In the genomic region with DNA sequence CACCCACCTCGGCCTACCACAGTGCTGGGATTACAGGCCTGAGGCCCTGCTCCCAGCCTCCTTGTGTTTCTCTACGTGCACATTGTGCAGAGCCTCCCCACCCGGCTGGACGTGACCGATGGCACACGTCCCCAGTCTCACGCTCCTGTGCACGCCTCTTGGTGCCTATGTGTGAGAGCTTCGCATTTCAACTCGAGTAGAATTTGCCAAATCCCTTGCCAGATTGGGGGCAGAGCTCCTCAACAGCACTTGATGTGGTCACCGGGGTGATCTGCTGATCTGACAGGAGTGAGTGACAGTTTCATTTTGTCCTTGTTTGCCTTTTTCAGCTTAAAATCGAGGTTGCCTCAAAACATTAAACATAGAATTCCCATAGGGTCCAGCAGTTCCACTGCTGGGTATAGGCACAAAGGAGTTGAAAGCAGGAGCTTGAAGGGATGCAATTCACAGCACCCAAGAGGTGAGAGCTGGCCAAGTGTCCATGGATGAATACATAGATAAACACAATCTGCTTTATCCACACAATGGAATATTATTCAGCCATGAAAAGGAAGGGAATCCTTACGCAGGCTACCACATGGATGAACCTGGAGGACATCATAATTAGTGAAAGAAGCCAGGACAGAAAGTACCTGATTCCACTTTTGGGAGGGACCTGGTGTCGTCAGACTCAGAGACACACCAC, we compare ENCODE assay signal across 18 cellular contexts. TPM values are rescaled to one million over a fixed set of nuclear protein-coding genes. Genes with fewer than 3 reads are reported as not detected.
DNase-seq lines count a peak whose midpoint lies in the region; ATAC-seq and TF ChIP-seq lines count a peak whose summit lies in the region.
"Had no signal": no experiment of that assay in that cellular context is flagged by ENCODE, and none has a peak within 500 bp of the region (broad histone marks: within the 10 kb centered on the region; RNA-seq: fewer than 3 reads in every experiment).

No MANE protein-coding gene starts in this region.

- peak; percentile 68 for ATAC-seq in activated T-helper 17 cell treated with anti-CD3 and anti-CD28 coated beads, Interleukin-2, amount 50 U/mL, for 72 hours (replicated peaks)
- peak; percentile 30 for ATAC-seq in stimulated activated naive CD8-positive, alpha-beta T cell treated with anti-CD3 and anti-CD28 coated beads, Interleukin-15, Interleukin-2, amounts not matched to agents 100 U/mL and 50 U/mL, for 24 hours
- no peak for ATAC-seq in HG03460 (IDR thresholded peaks at IDR 0.05; ENCODE audit: unreplicated experiment)
- ATAC-seq: left lung had no signal

- CTCF ChIA-PET in activated naive CD4-positive, alpha-beta T cell treated with anti-CD3 and anti-CD28 coated beads for 36 hours (lab: Charles Lee) = interaction anchor here (0.8 to 2.2 kb wide), 2 partner anchors 14 to 24 kb away, joined by 3 to 12 read pairs; no protein-coding TSS in a partner anchor
- CTCF ChIA-PET in Calu3 (lab: Charles Lee) = no interaction called here

- no peaks in the 10 kb centered on the region for H3K36me3 Mint-ChIP-seq in activated naive CD4-positive, alpha-beta T cell treated with anti-CD3 and anti-CD28 coated beads for 36 hours (ENCODE audit: low read depth)
- H3K36me3 Mint-ChIP-seq in activated T-helper 17 cell treated with anti-CD3 and anti-CD28 coated beads, Interleukin-2, amount 50 U/mL, for 72 hours (ENCODE audit: low read depth) = no peaks in the 10 kb centered on the region
- H3K36me3 Mint-ChIP-seq in Calu3 (ENCODE audit: insufficient read depth, unreplicated experiment) = no peaks in the 10 kb centered on the region
- H3K36me3 Mint-ChIP-seq: CD14-positive monocyte had no signal

- no peak overlapping the region for H3K27ac Mint-ChIP-seq in activated naive CD4-positive, alpha-beta T cell treated with anti-CD3 and anti-CD28 coated beads for 36 hours
- peak overlapping the region; percentile 93 for H3K27ac Mint-ChIP-seq in activated T-helper 17 cell treated with anti-CD3 and anti-CD28 coated beads, Interleukin-2, amount 50 U/mL, for 72 hours
- no peak overlapping the region for H3K27ac Mint-ChIP-seq in Calu3 (ENCODE audit: unreplicated experiment)

- no peak for DNase-seq in activated naive CD4-positive, alpha-beta T cell treated with anti-CD3 and anti-CD28 coated beads for 36 hours
- no peak for DNase-seq in activated naive CD4-positive, alpha-beta T cell (lab: John Stamatoyannopoulos, UW)
- peak; percentile 42 for DNase-seq in stimulated activated naive CD8-positive, alpha-beta T cell treated with anti-CD3 and anti-CD28 coated beads, Interleukin-15, Interleukin-2, amounts not matched to agents 100 U/mL and 50 U/mL, for 24 hours
- no peak for DNase-seq in Calu3
- DNase-seq: activated CD4-positive, CD25-positive, alpha-beta regulatory T cell; activated CD8-positive, alpha-beta memory T cell treated with anti-CD3 and anti-CD28 coated beads, Interleukin-2, amount 50 U/mL, for 48 hours; GF-D8; head of caudate nucleus; left lung; NCI-H1417 treated with DMSO at 0.1 percent for 48 hours; NCI-H526; RPMI8226; SK-N-SH; T-helper 9 cell had no signal

- peak overlapping the region; percentile 39 for H3K4me3 Mint-ChIP-seq in activated naive CD4-positive, alpha-beta T cell treated with anti-CD3 and anti-CD28 coated beads for 36 hours
- peak overlapping the region; percentile 83 for H3K4me3 Mint-ChIP-seq in activated T-helper 17 cell treated with anti-CD3 and anti-CD28 coated beads, Interleukin-2, amount 50 U/mL, for 72 hours
- no peak overlapping the region for H3K4me3 Mint-ChIP-seq in Calu3 (ENCODE audit: low read depth, unreplicated experiment)
- H3K4me3 Mint-ChIP-seq: CD14-positive monocyte had no signal

- H3K4me1 Mint-ChIP-seq in activated naive CD4-positive, alpha-beta T cell treated with anti-CD3 and anti-CD28 coated beads for 36 hours (ENCODE audit: low read depth) = peaks cover 17% of the 10 kb centered on the region
- H3K4me1 Mint-ChIP-seq in activated T-helper 17 cell treated with anti-CD3 and anti-CD28 coated beads, Interleukin-2, amount 50 U/mL, for 72 hours = peaks cover 8% of the 10 kb centered on the region
- H3K4me1 Mint-ChIP-seq in Calu3 (ENCODE audit: low read depth, unreplicated experiment) = no peaks in the 10 kb centered on the region

- H3K27me3 Mint-ChIP-seq in activated naive CD4-positive, alpha-beta T cell treated with anti-CD3 and anti-CD28 coated beads for 36 hours (ENCODE audit: low read depth) = no peaks in the 10 kb centered on the region
- no peaks in the 10 kb centered on the region for H3K27me3 Mint-ChIP-seq in activated T-helper 17 cell treated with anti-CD3 and anti-CD28 coated beads, Interleukin-2, amount 50 U/mL, for 72 hours
- no peaks in the 10 kb centered on the region for H3K27me3 Mint-ChIP-seq in Calu3 (ENCODE audit: unreplicated experiment)

- intact Hi-C loops in activated naive CD4-positive, alpha-beta T cell treated with anti-CD3 and anti-CD28 coated beads for 36 hours (cut with micrococcal nuclease) = no loop called here
- intact Hi-C loops in Calu3 (cut with micrococcal nuclease; ENCODE audit: unreplicated experiment) = no loop called here

- TF ChIP-seq CTCF in Calu3 (IDR thresholded peaks at IDR 0.05; ENCODE audit: unreplicated experiment) = no peak

- H3K9me3 Mint-ChIP-seq in activated naive CD4-positive, alpha-beta T cell treated with anti-CD3 and anti-CD28 coated beads for 36 hours = no peaks in the 10 kb centered on the region
- H3K9me3 Mint-ChIP-seq in activated T-helper 17 cell treated with anti-CD3 and anti-CD28 coated beads, Interleukin-2, amount 50 U/mL, for 72 hours = no peaks in the 10 kb centered on the region
- H3K9me3 Mint-ChIP-seq in Calu3 (ENCODE audit: low read depth, unreplicated experiment) = peaks cover 3% of the 10 kb centered on the region

- BruUV-seq in Calu3 (replicated peaks; lab: Mats Ljungman, UMichigan) = no TSS peak

RNA-seq across cellular contexts. Expression of gene TMEM187, which starts 17.6 kb away (rescaled TPM):
- total RNA-seq in activated naive CD4-positive, alpha-beta T cell treated with anti-CD3 and anti-CD28 coated beads for 36 hours = 1 to 10 TPM; 6.2 to 6.7 TPM
- 1 to 10 TPM; 7.1 to 7.8 TPM for total RNA-seq in activated T-helper 17 cell treated with anti-CD3 and anti-CD28 coated beads, Interleukin-2, amount 50 U/mL, for 72 hours
- total RNA-seq in Calu3 (2022) = 9.4 and 9.9 TPM in 2 replicates

RNA-seq across cellular contexts. Expression of gene HCFC1, which starts 18.5 kb away (rescaled TPM):
- 10 to 100 TPM; 85.0 to 86.1 TPM for total RNA-seq in activated naive CD4-positive, alpha-beta T cell treated with anti-CD3 and anti-CD28 coated beads for 36 hours
- 100 to 1,000 TPM in 1 of 2 donors, 10 to 100 TPM in 1; 85.5 to 134 TPM for total RNA-seq in activated T-helper 17 cell treated with anti-CD3 and anti-CD28 coated beads, Interleukin-2, amount 50 U/mL, for 72 hours
- 76.0 and 77.7 TPM in 2 replicates for total RNA-seq in Calu3 (2022)

RNA-seq across cellular contexts. Expression of gene IRAK1, which starts 29.6 kb away (rescaled TPM):
- total RNA-seq in activated naive CD4-positive, alpha-beta T cell treated with anti-CD3 and anti-CD28 coated beads for 36 hours = 10 to 100 TPM; 77.2 to 82.6 TPM
- 100 to 1,000 TPM; 113 to 224 TPM for total RNA-seq in activated T-helper 17 cell treated with anti-CD3 and anti-CD28 coated beads, Interleukin-2, amount 50 U/mL, for 72 hours
- total RNA-seq in Calu3 (2022) = 194 and 208 TPM in 2 replicates

RNA-seq across cellular contexts. Expression of gene RENBP, which starts 45.7 kb away (rescaled TPM):
- total RNA-seq in activated naive CD4-positive, alpha-beta T cell treated with anti-CD3 and anti-CD28 coated beads for 36 hours = 10 to 100 TPM; 11.3 to 13.1 TPM
- total RNA-seq in activated T-helper 17 cell treated with anti-CD3 and anti-CD28 coated beads, Interleukin-2, amount 50 U/mL, for 72 hours = 1 to 10 TPM; 4.7 to 4.9 TPM
- 0.80 and 1.6 TPM in 2 replicates for total RNA-seq in Calu3 (2022)
- total RNA-seq: M059J had no signal

RNA-seq across cellular contexts. Expression of gene NAA10, which starts 55.3 kb away (rescaled TPM):
- 100 to 1,000 TPM; 120 to 121 TPM for total RNA-seq in activated naive CD4-positive, alpha-beta T cell treated with anti-CD3 and anti-CD28 coated beads for 36 hours
- 100 to 1,000 TPM in 1 of 2 donors, 10 to 100 TPM in 1; 74.7 to 146 TPM for total RNA-seq in activated T-helper 17 cell treated with anti-CD3 and anti-CD28 coated beads, Interleukin-2, amount 50 U/mL, for 72 hours
- total RNA-seq in Calu3 (2022) = 132 and 139 TPM in 2 replicates
